Comparison of ENCODE assay signal across 22 cellular contexts in the genomic region with DNA sequence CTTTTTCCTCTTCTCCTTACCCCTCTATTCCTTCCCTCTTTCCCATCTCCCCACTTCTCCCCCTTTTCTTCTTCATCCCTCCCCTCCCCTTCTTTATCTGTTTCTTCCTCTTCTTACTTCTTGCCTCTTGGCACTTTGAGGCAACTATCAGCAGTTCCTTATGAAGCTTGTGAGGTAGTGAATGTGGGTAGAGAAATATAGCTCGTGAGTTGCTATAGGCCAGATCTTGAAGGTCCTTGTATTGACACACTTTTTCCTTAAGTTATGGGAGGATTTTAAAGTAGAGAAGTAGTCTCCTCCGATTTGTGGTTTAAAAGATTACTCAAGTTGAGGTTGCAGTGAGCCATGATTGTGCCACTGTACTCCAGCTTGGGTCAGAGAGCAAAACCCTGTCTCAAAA.
"Had no signal": no experiment of that assay in that cellular context is flagged by ENCODE, and none has a peak within 500 bp of the region (broad histone marks: within the 10 kb centered on the region; RNA-seq: fewer than 3 reads in every experiment).

No MANE protein-coding gene starts in this region.

- ATAC-seq: activated naive CD4-positive, alpha-beta T cell treated with anti-CD3 and anti-CD28 coated beads, Interleukin-2, amount 50 U/mL, for 72 hours; activated T-cell treated with anti-CD3 and anti-CD28 coated beads, Interleukin-2, amount 50 U/mL, for 72 hours; foreskin keratinocyte; left lobe of liver; naive thymus-derived CD8-positive, alpha-beta T cell; stimulated activated naive B cell treated with anti-CD40 and anti-IgM and Interleukin-4, amounts not matched to agents 10 μg/mL and 1 μg/mL and 100 μg/mL, for 72 hours had no signal

- DNase-seq: activated CD4-positive, alpha-beta memory T cell treated with anti-CD3 and anti-CD28 coated beads for 36 hours; activated CD4-positive, alpha-beta T cell treated with anti-CD3 and anti-CD28 coated beads for 4 hours; activated CD4-positive, CD25-positive, alpha-beta regulatory T cell; activated effector memory CD4-positive, alpha-beta T cell treated with anti-CD3 and anti-CD28 coated beads, Interleukin-2, amount 50 U/mL, for 16 hours; activated T-cell treated with anti-CD3 and anti-CD28 coated beads, Interleukin-2, amount 50 U/mL, for 72 hours; aorta; caudate nucleus; effector CD8-positive, alpha-beta T cell; foreskin keratinocyte; immature natural killer cell; naive thymus-derived CD8-positive, alpha-beta T cell; retina; sigmoid colon; stimulated activated CD4-positive, alpha-beta T cell treated with anti-CD3 and anti-CD28 coated beads, Interleukin-2, amount 100 ng/mL, for 48 hours; stimulated activated CD8-positive, alpha-beta memory T cell treated with anti-CD3 and anti-CD28 coated beads, Interleukin-4, amount 100 ng/mL, for 48 hours; stimulated activated naive B cell treated with anti-CD40 and anti-IgM and Interleukin-4, amounts not matched to agents 10 μg/mL and 1 μg/mL and 100 μg/mL, for 72 hours; transverse colon had no signal

- H3K36me3 ChIP-seq: neural progenitor cell, sigmoid colon, transverse colon, vagina had no signal

- H3K27ac ChIP-seq: foreskin keratinocyte, neural progenitor cell, sigmoid colon, transverse colon, vagina had no signal

- H3K4me3 ChIP-seq: neural progenitor cell, sigmoid colon, smooth muscle cell, transverse colon, vagina had no signal

- H3K9me3 ChIP-seq: sigmoid colon, transverse colon had no signal

- H3K4me1 ChIP-seq: foreskin keratinocyte, neural progenitor cell had no signal

- H3K27me3 ChIP-seq: foreskin keratinocyte, neural progenitor cell, sigmoid colon, transverse colon, vagina had no signal
